Comparison of ENCODE assay signal across 1 cellular context in genomic region chr19:37519890-37520289, GRCh38.
TF ChIP-seq lines count a peak whose summit lies in the region.

No MANE protein-coding gene starts in this region.

TF ChIP-seq in liver, 16 proteins besides CTCF, POLR2A, EP300 and RAD21 (continued from another document):
- no peak for TF ChIP-seq REST (IDR thresholded peaks at IDR 0.05)
- no peak for TF ChIP-seq FOXA2 (IDR thresholded peaks at IDR 0.05)
